Comparison of ENCODE assay signal across 1 cellular context in genomic region chr2:226057914-226058313, GRCh38.
TF ChIP-seq lines count a peak whose summit lies in the region.

No MANE protein-coding gene starts in this region.

TF ChIP-seq in GM23338, 12 proteins besides CTCF, POLR2A, EP300 and RAD21 (continued from another document):
- TF ChIP-seq, protein P1, sequence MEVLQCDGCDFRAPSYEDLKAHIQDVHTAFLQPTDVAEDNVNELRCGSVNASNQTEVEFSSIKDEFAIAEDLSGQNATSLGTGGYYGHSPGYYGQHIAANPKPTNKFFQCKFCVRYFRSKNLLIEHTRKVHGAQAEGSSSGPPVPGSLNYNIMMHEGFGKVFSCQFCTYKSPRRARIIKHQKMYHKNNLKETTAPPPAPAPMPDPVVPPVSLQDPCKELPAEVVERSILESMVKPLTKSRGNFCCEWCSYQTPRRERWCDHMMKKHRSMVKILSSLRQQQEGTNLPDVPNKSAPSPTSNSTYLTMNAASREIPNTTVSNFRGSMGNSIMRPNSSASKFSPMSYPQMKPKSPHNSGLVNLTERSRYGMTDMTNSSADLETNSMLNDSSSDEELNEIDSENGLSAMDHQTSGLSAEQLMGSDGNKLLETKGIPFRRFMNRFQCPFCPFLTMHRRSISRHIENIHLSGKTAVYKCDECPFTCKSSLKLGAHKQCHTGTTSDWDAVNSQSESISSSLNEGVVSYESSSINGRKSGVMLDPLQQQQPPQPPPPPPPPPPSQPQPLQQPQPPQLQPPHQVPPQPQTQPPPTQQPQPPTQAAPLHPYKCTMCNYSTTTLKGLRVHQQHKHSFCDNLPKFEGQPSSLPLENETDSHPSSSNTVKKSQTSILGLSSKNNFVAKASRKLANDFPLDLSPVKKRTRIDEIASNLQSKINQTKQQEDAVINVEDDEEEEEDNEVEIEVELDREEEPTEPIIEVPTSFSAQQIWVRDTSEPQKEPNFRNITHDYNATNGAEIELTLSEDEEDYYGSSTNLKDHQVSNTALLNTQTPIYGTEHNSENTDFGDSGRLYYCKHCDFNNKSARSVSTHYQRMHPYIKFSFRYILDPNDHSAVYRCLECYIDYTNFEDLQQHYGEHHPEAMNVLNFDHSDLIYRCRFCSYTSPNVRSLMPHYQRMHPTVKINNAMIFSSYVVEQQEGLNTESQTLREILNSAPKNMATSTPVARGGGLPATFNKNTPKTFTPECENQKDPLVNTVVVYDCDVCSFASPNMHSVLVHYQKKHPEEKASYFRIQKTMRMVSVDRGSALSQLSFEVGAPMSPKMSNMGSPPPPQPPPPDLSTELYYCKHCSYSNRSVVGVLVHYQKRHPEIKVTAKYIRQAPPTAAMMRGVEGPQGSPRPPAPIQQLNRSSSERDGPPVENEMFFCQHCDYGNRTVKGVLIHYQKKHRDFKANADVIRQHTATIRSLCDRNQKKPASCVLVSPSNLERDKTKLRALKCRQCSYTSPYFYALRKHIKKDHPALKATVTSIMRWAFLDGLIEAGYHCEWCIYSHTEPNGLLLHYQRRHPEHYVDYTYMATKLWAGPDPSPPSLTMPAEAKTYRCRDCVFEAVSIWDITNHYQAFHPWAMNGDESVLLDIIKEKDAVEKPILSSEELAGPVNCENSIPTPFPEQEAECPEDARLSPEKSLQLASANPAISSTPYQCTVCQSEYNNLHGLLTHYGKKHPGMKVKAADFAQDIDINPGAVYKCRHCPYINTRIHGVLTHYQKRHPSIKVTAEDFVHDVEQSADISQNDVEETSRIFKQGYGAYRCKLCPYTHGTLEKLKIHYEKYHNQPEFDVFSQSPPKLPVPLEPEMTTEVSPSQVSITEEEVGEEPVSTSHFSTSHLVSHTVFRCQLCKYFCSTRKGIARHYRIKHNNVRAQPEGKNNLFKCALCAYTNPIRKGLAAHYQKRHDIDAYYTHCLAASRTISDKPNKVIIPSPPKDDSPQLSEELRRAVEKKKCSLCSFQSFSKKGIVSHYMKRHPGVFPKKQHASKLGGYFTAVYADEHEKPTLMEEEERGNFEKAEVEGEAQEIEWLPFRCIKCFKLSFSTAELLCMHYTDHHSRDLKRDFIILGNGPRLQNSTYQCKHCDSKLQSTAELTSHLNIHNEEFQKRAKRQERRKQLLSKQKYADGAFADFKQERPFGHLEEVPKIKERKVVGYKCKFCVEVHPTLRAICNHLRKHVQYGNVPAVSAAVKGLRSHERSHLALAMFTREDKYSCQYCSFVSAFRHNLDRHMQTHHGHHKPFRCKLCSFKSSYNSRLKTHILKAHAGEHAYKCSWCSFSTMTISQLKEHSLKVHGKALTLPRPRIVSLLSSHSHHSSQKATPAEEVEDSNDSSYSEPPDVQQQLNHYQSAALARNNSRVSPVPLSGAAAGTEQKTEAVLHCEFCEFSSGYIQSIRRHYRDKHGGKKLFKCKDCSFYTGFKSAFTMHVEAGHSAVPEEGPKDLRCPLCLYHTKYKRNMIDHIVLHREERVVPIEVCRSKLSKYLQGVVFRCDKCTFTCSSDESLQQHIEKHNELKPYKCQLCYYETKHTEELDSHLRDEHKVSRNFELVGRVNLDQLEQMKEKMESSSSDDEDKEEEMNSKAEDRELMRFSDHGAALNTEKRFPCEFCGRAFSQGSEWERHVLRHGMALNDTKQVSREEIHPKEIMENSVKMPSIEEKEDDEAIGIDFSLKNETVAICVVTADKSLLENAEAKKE (CRISPR knock-in tag; IDR thresholded peaks at IDR 0.05), result no peak
- no peak for TF ChIP-seq ZNF114 (CRISPR knock-in tag; IDR thresholded peaks at IDR 0.05)
- TF ChIP-seq ZNF331 (CRISPR knock-in tag; IDR thresholded peaks at IDR 0.05; ENCODE audit: low read depth), result no peak
- no peak for TF ChIP-seq JUNB (IDR thresholded peaks at IDR 0.05; ENCODE audit: unreplicated experiment)
- no peak for TF ChIP-seq EZH2 (IDR thresholded peaks at IDR 0.05; ENCODE audit: low read depth, unreplicated experiment)
- no peak for TF ChIP-seq CREB1 (CRISPR knock-in tag; IDR thresholded peaks at IDR 0.05; ENCODE audit: low read depth)
- no peak for TF ChIP-seq ETS1 (IDR thresholded peaks at IDR 0.05)
- TF ChIP-seq STAT1 (IDR thresholded peaks at IDR 0.05; ENCODE audit: unreplicated experiment), result no peak
